ENCODE assay signal across 10 cellular contexts in the genomic region with DNA sequence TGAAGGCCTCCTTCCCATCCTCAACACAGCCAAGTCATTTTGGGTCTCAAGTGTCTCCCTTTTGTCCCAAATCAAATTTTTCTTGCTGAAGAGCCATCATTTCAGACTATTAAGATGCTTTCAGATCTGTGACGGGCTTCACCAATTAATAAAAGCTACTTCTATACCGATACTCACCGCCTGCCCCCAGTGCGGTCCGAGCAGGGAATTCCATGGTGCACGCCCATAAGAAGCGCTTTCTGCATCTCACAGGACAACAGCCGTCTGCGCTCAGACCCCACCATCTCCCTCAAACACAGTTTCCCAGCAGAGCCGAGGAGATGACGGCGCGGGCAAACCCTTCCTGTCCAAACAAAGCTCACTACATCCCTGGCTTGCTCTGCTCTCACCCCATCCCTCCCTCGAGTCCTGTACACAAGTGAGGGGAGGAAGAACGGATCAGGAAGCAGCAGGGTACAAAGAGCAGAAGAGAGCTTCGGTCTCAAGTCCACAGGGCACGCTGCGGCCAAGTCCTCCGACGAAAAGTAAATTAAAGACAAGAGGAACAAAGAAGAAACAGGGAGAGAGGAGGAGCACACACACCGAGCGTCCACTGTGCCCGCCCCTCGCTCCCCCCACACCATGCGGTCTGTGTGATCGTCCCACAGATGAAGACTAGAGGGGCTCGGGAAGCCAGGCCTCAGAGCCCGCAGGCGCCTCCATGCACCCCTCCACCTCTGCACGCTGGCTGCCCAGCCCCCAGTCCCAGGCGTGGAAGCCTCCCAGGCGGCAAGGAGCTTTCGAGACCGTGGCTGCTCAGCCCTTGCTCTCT.
A peak's percentile ranks its signal among the peaks of the same experiment; 100 is the strongest.
DNase-seq lines count a peak whose midpoint lies in the region; ATAC-seq and TF ChIP-seq lines count a peak whose summit lies in the region.
"Had no signal": no experiment of that assay in that cellular context is flagged by ENCODE, and none has a peak within 500 bp of the region (broad histone marks: within the 10 kb centered on the region; RNA-seq: fewer than 3 reads in every experiment).

No MANE protein-coding gene starts in this region.

- peaks cover 21% of the 10 kb centered on the region for H3K4me1 ChIP-seq in muscle layer of colon (ENCODE audit: insufficient read depth, low read length)

- H3K36me3 ChIP-seq in muscle layer of colon (ENCODE audit: insufficient read depth, low read length): no peaks in the 10 kb centered on the region

- H3K4me3 Mint-ChIP-seq in type B pancreatic cell: peak overlapping the region; percentile 29

- no peak for TF ChIP-seq CTCF in type B pancreatic cell (conservative IDR thresholded peaks at IDR 0.05)

- H3K27me3 Mint-ChIP-seq in type B pancreatic cell: no peaks in the 10 kb centered on the region

- no peaks in the 10 kb centered on the region for H3K9me3 Mint-ChIP-seq in activated naive CD4-positive, alpha-beta T cell treated with anti-CD3 and anti-CD28 coated beads, Interleukin-2, amount 50 U/mL, for 72 hours
- no peaks in the 10 kb centered on the region for H3K9me3 Mint-ChIP-seq in type B pancreatic cell

- no peak for DNase-seq in activated naive CD4-positive, alpha-beta T cell treated with anti-CD3 and anti-CD28 coated beads, Interleukin-2, amount 50 U/mL, for 72 hours (ENCODE audit: low spot score in 2 of 2)
- DNase-seq in activated naive CD4-positive, alpha-beta T cell treated with anti-CD3 and anti-CD28 coated beads, Interleukin-2, amount 50 U/mL, for 16 hours: no peak
- no peak for DNase-seq in caudate nucleus (lab: John Stamatoyannopoulos, UW)
- DNase-seq in type B pancreatic cell (ENCODE audit: extremely low spot score, unreplicated experiment): no peak
- DNase-seq in NCI-H1436 treated with DMSO at 0.1 percent for 48 hours (lab: John Stamatoyannopoulos, UW): no peak
- DNase-seq in NCI-H82 treated with DMSO at 0.1 percent for 48 hours (lab: John Stamatoyannopoulos, UW; ENCODE audit: unreplicated experiment): no peak
- no peak for DNase-seq in MV-4-11 (lab: John Stamatoyannopoulos, UW)
- DNase-seq: activated gamma-delta T cell treated with Interleukin-2 at 50 U/mL for 16 hours had no signal

- ATAC-seq in activated naive CD4-positive, alpha-beta T cell treated with anti-CD3 and anti-CD28 coated beads, Interleukin-2, amount 50 U/mL, for 72 hours: no peak

- H3K9me3 ChIP-seq in muscle layer of colon (ENCODE audit: low read length): no peaks in the 10 kb centered on the region

- peak overlapping the region; percentile 99 for H3K27ac ChIP-seq in caudate nucleus (ENCODE audit: low read depth, low read length)
- peak overlapping the region; percentile 63 for H3K27ac ChIP-seq in muscle layer of colon (ENCODE audit: low read depth, low read length)
- H3K27ac ChIP-seq: foreskin keratinocyte had no signal

- H3K27me3 ChIP-seq in muscle layer of colon (ENCODE audit: control insufficient read depth in 1 of 2, insufficient read depth in 2 of 2, low read length in 2 of 2): no peaks in the 10 kb centered on the region
- H3K27me3 ChIP-seq: foreskin keratinocyte had no signal

- H3K27ac Mint-ChIP-seq in activated naive CD4-positive, alpha-beta T cell treated with anti-CD3 and anti-CD28 coated beads, Interleukin-2, amount 50 U/mL, for 72 hours: peak overlapping the region; percentile 8 to 74
- peak overlapping the region; percentile 78 for H3K27ac Mint-ChIP-seq in type B pancreatic cell

- no peak overlapping the region for H3K9ac ChIP-seq in muscle layer of colon (ENCODE audit: low read length)

- H3K4me3 ChIP-seq in muscle layer of colon (ENCODE audit: low read depth in 1 of 2, low read length in 2 of 2): peak overlapping the region in 1 of 2 donors; percentile 23

- H3K36me3 Mint-ChIP-seq in activated naive CD4-positive, alpha-beta T cell treated with anti-CD3 and anti-CD28 coated beads, Interleukin-2, amount 50 U/mL, for 72 hours: peaks cover 8 to 13% of the 10 kb centered on the region in 2 donors
- peaks cover 13% of the 10 kb centered on the region for H3K36me3 Mint-ChIP-seq in type B pancreatic cell

- peaks cover 44% of the 10 kb centered on the region for H3K4me1 Mint-ChIP-seq in type B pancreatic cell (ENCODE audit: unreplicated experiment)
